Comparison of ENCODE assay signal across 25 cellular contexts in genomic region chr12:24172773-24173447, GRCh38.
DNase-seq lines count a peak whose midpoint lies in the region; ATAC-seq and TF ChIP-seq lines count a peak whose summit lies in the region.
"Had no signal": no experiment of that assay in that cellular context is flagged by ENCODE, and none has a peak within 500 bp of the region (broad histone marks: within the 10 kb centered on the region; RNA-seq: fewer than 3 reads in every experiment).

No MANE protein-coding gene starts in this region.

- DNase-seq in GM23338 (ENCODE audit: low spot score): no peak
- peak; percentile 24 for DNase-seq in NCI-H1417 treated with DMSO at 0.1 percent for 48 hours (lab: John Stamatoyannopoulos, UW)
- no peak for DNase-seq in activated B cell treated with CpG ODN at 0.5 μM for 24 hours
- no peak for DNase-seq in trophoblast cell
- DNase-seq: activated CD4-positive, alpha-beta T cell treated with anti-CD3 and anti-CD28 coated beads, Interleukin-2, amount 10 ng/mL, durations not matched to agents 24 days and 14 days; activated gamma-delta T cell treated with Interleukin-2 at 50 U/mL for 16 hours; activated T-cell treated with anti-CD3 and anti-CD28 coated beads, Interleukin-2, amount 50 U/mL, for 4 hours; cerebellar nuclear complex; dorsolateral prefrontal cortex; naive thymus-derived CD8-positive, alpha-beta T cell; NCI-H1092 treated with DMSO at 0.1 percent for 48 hours; NCI-H2029 treated with DMSO at 0.1 percent for 48 hours; NCI-H524; retina; SHP77; small intestine; stomach; tibial artery had no signal

- CTCF ChIA-PET in activated B cell treated with CpG ODN at 0.5 μM for 24 hours (lab: Charles Lee): no interaction called here

- H3K4me1 ChIP-seq in GM23338 (ENCODE audit: insufficient read depth): peaks cover 13% of the 10 kb centered on the region
- no peaks in the 10 kb centered on the region for H3K4me1 ChIP-seq in trophoblast cell (ENCODE audit: control insufficient read depth in 1 of 2, insufficient read depth in 2 of 2, low read length in 2 of 2)
- H3K4me1 ChIP-seq: stomach had no signal

- H2BK5ac ChIP-seq in trophoblast cell (ENCODE audit: low read depth, low read length, poor library complexity): no peak overlapping the region

- no peaks in the 10 kb centered on the region for H3K36me3 Mint-ChIP-seq in GM23338 (ENCODE audit: low read depth)
- H3K36me3 Mint-ChIP-seq in activated B cell treated with CpG ODN at 0.5 μM for 24 hours (ENCODE audit: low read depth): no peaks in the 10 kb centered on the region
- H3K36me3 Mint-ChIP-seq: CD14-positive monocyte; naive thymus-derived CD8-positive, alpha-beta T cell had no signal

- H3K4me3 Mint-ChIP-seq in GM23338 (no peak overlapping the region), activated B cell treated with CpG ODN at 0.5 μM for 24 hours (peak overlapping the region; percentile 58)
- H3K4me3 Mint-ChIP-seq: activated CD4-positive, alpha-beta T cell treated with anti-CD3 and anti-CD28 coated beads, Interleukin-2, amount 10 ng/mL, durations not matched to agents 24 days and 14 days; activated T-cell treated with anti-CD3 and anti-CD28 coated beads, Interleukin-2, amount 50 U/mL, for 4 hours; naive thymus-derived CD8-positive, alpha-beta T cell; T-helper 2 cell treated with Interferon-gamma antibody and Interleukin-4, amounts not matched to agents 5 μg/mL and 100 μg/mL, for 36 hours had no signal

- no peaks in the 10 kb centered on the region for H4K20me1 ChIP-seq in GM23338 (replicated peaks; ENCODE audit: insufficient read depth)

- no peak overlapping the region for H3K27ac ChIP-seq in GM23338 (ENCODE audit: low read depth)
- no peak overlapping the region for H3K27ac ChIP-seq in trophoblast cell (ENCODE audit: low read depth, low read length)
- H3K27ac ChIP-seq: dorsolateral prefrontal cortex, stomach, tibial artery, VCaP had no signal

- H3K27me3 ChIP-seq in GM23338 (ENCODE audit: insufficient read depth) (no peaks in the 10 kb centered on the region), trophoblast cell (ENCODE audit: insufficient read depth, low read length) (no peaks in the 10 kb centered on the region)
- H3K27me3 ChIP-seq: dorsolateral prefrontal cortex, stomach, tibial artery had no signal

- H3K27ac Mint-ChIP-seq in GM23338: peak overlapping the region; percentile 72; the same call in 1 of the 2 replicates
- H3K27ac Mint-ChIP-seq in activated B cell treated with CpG ODN at 0.5 μM for 24 hours: peak overlapping the region; percentile 77
- H3K27ac Mint-ChIP-seq: activated CD4-positive, alpha-beta T cell treated with anti-CD3 and anti-CD28 coated beads, Interleukin-2, amount 10 ng/mL, durations not matched to agents 24 days and 14 days; naive thymus-derived CD8-positive, alpha-beta T cell; T-helper 2 cell treated with Interferon-gamma antibody and Interleukin-4, amounts not matched to agents 5 μg/mL and 100 μg/mL, for 36 hours had no signal

- no peak overlapping the region for H2BK120ac ChIP-seq in trophoblast cell (ENCODE audit: insufficient read depth, low read length, poor library complexity)

- no peak overlapping the region for H3K4ac ChIP-seq in trophoblast cell (ENCODE audit: low read depth, low read length)

- H3F3A ChIP-seq in GM23338 (replicated peaks; ENCODE audit: low read depth): no peaks in the 10 kb centered on the region

- H3K4me2 ChIP-seq in GM23338 (peak overlapping the region; percentile 23; the same call in 1 of the 2 replicates), trophoblast cell (ENCODE audit: low read length) (no peak overlapping the region)

- no peak overlapping the region for H2AK5ac ChIP-seq in trophoblast cell (ENCODE audit: low read length)

- ATAC-seq in GM23338: no peak
- ATAC-seq in activated B cell treated with CpG ODN at 0.5 μM for 24 hours (ENCODE audit: low read depth): no peak
- no peak for ATAC-seq in GM21529 (IDR thresholded peaks at IDR 0.05; ENCODE audit: unreplicated experiment)
- no peak for ATAC-seq in HG03439 (IDR thresholded peaks at IDR 0.05; ENCODE audit: unreplicated experiment)
- no peak for ATAC-seq in HG03135 (IDR thresholded peaks at IDR 0.05; ENCODE audit: unreplicated experiment)
- ATAC-seq: activated T-cell treated with anti-CD3 and anti-CD28 coated beads, Interleukin-2, amount 50 U/mL, for 4 hours; naive thymus-derived CD8-positive, alpha-beta T cell; Panc1 had no signal

- TF ChIP-seq CTCF in GM23338 (conservative IDR thresholded peaks at IDR 0.05; ENCODE audit: low read depth in 2 of 2) (no peak), activated B cell treated with CpG ODN at 0.5 μM for 24 hours (IDR thresholded peaks at IDR 0.05) (no peak)

- H3K4me3 ChIP-seq in GM23338: no peak overlapping the region
- no peak overlapping the region for H3K4me3 ChIP-seq in trophoblast cell (ENCODE audit: low read depth, low read length)
- H3K4me3 ChIP-seq: dorsolateral prefrontal cortex, stomach, tibial artery had no signal

- H3K23ac ChIP-seq in trophoblast cell (ENCODE audit: low read length): peak overlapping the region; percentile 8

- H3K36me3 ChIP-seq in GM23338 (ENCODE audit: insufficient read depth) (no peaks in the 10 kb centered on the region), trophoblast cell (ENCODE audit: control insufficient read depth in 1 of 2, insufficient read depth in 2 of 2, low read length in 2 of 2) (no peaks in the 10 kb centered on the region)
- H3K36me3 ChIP-seq: stomach, tibial artery had no signal

- no peak overlapping the region for H4K12ac ChIP-seq in trophoblast cell (ENCODE audit: low read depth, low read length)

- H3K9me3 Mint-ChIP-seq in GM23338 (no peaks in the 10 kb centered on the region), activated B cell treated with CpG ODN at 0.5 μM for 24 hours (no peaks in the 10 kb centered on the region)
- H3K9me3 Mint-ChIP-seq: activated CD4-positive, alpha-beta T cell treated with anti-CD3 and anti-CD28 coated beads, Interleukin-2, amount 10 ng/mL, durations not matched to agents 24 days and 14 days; activated T-cell treated with anti-CD3 and anti-CD28 coated beads, Interleukin-2, amount 50 U/mL, for 4 hours had no signal

- intact Hi-C loops in activated B cell treated with CpG ODN at 0.5 μM for 24 hours (cut with micrococcal nuclease): no loop called here

- no peaks in the 10 kb centered on the region for H3K9me3 ChIP-seq in trophoblast cell (ENCODE audit: insufficient read depth, low read depth, low read length)
- H3K9me3 ChIP-seq: stomach, tibial artery had no signal

- H3K9me2 ChIP-seq in GM23338 (ENCODE audit: insufficient read depth): no peaks in the 10 kb centered on the region

- H3K14ac ChIP-seq in trophoblast cell (ENCODE audit: low read length): no peak overlapping the region

- WGBS in trophoblast cell (ENCODE audit: extremely low coverage, insufficient coverage, insufficient read length): no CpG with 5 or more reads among the region's 7 CpGs

- H3K27me3 Mint-ChIP-seq in GM23338 (ENCODE audit: insufficient read depth, low read depth, poor library complexity): peaks cover 4% of the 10 kb centered on the region
- no peaks in the 10 kb centered on the region for H3K27me3 Mint-ChIP-seq in activated B cell treated with CpG ODN at 0.5 μM for 24 hours
- H3K27me3 Mint-ChIP-seq: activated CD4-positive, alpha-beta T cell treated with anti-CD3 and anti-CD28 coated beads, Interleukin-2, amount 10 ng/mL, durations not matched to agents 24 days and 14 days; naive thymus-derived CD8-positive, alpha-beta T cell had no signal

- H4K91ac ChIP-seq in trophoblast cell (ENCODE audit: low read depth, low read length): no peak overlapping the region

- H3K18ac ChIP-seq in trophoblast cell (ENCODE audit: low read length): no peak overlapping the region

- H2BK12ac ChIP-seq in trophoblast cell (ENCODE audit: low read length): no peak overlapping the region

- no peaks in the 10 kb centered on the region for H3K79me1 ChIP-seq in trophoblast cell (ENCODE audit: low read length)

- H3K79me2 ChIP-seq in GM23338 (replicated peaks; ENCODE audit: insufficient read depth) (no peaks in the 10 kb centered on the region), trophoblast cell (ENCODE audit: control insufficient read depth, insufficient read depth, low read length, poor library complexity) (no peaks in the 10 kb centered on the region)

- H3K9ac ChIP-seq in trophoblast cell (ENCODE audit: low read length): no peak overlapping the region

- no peak overlapping the region for H2AFZ ChIP-seq in GM23338
- H2AFZ ChIP-seq in trophoblast cell (ENCODE audit: insufficient read depth, low read length, poor library complexity): no peak overlapping the region

- peaks cover 20% of the 10 kb centered on the region for H3K4me1 Mint-ChIP-seq in GM23338
- peaks cover 24% of the 10 kb centered on the region for H3K4me1 Mint-ChIP-seq in activated B cell treated with CpG ODN at 0.5 μM for 24 hours
- H3K4me1 Mint-ChIP-seq: naive thymus-derived CD8-positive, alpha-beta T cell had no signal

- POLR2A ChIA-PET in activated B cell treated with CpG ODN at 0.5 μM for 24 hours (lab: Charles Lee): interaction anchor here (1.0 kb wide), 1 partner anchor 29 kb away, joined by 3 read pairs; no protein-coding TSS in a partner anchor

- no peak overlapping the region for H4K8ac ChIP-seq in trophoblast cell (ENCODE audit: low read depth, low read length)

TF ChIP-seq in GM23338, 12 proteins besides CTCF, POLR2A, EP300 and RAD21 (continues in another document):
- no peak for TF ChIP-seq ETS1 (IDR thresholded peaks at IDR 0.05)
